Comparison of ENCODE assay signal across 8 cellular contexts in the genomic region with DNA sequence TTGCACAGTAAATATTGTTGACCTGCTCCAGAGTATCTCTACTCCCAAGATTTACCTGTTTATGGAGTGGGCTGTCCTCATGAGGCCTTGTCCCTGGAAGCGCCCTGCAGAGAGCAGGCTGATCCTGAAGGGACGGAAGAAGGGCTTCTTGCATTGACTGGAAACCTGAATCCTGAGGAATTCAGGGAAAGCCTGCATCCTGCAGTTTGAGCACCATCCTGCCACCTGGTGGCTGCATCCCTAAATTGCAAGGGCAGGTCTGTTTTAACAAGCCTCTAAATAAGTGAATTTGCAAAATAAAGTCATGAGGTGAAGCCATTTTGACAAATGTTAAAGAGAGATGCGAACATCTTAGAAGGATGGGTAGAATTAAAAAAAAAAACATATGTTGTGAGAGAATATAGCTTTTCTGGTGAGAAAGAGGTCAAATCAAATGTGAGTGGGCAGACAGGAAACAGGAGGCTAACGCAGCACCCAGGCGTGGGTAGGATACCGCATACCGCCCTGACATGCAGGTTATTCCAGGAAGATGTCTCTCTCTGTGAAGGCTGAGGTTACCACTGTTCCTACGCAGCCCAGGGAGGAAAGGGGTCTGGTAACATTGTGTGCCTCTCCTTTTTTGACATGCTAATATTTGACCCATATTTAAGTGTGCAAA.
DNase-seq lines count a peak whose midpoint lies in the region; ATAC-seq, FAIRE-seq and TF ChIP-seq lines count a peak whose summit lies in the region.

No MANE protein-coding gene starts in this region.

- DNase-seq in cardiac muscle cell (ENCODE audit: low read depth in 1 of 2, low spot score in 1 of 2), result peak; percentile 30 to 54
- no peak for DNase-seq in Right ventricle myocardium inferior (ENCODE audit: missing footprints)
- DNase-seq in SJCRH30, result peak; percentile 56 to 80
- peak; percentile 74 for DNase-seq in activated naive CD8-positive, alpha-beta T cell treated with anti-CD3 and anti-CD28 coated beads, Interleukin-2, amount 10 ng/mL, durations not matched to agents 7 days and 5 days
- peak; percentile 23 for DNase-seq in keratinocyte (ENCODE audit: low read depth, low spot score)
- DNase-seq in stimulated activated CD8-positive, alpha-beta memory T cell treated with anti-CD3 and anti-CD28 coated beads, Interleukin-15, amount 100 ng/mL, for 4 hours (ENCODE audit: low read depth in 2 of 2), result peak; percentile 41 to 53

- POLR2A ChIA-PET in activated naive CD8-positive, alpha-beta T cell treated with anti-CD3 and anti-CD28 coated beads, Interleukin-2, amount 10 ng/mL, durations not matched to agents 7 days and 5 days (lab: Charles Lee), result interaction anchor here (0.7 to 3.1 kb wide), 13 partner anchors 11 to 1013 kb away, joined by 3 to 32 read pairs (median 4); no protein-coding TSS in a partner anchor

- peaks cover 50% of the 10 kb centered on the region for H3K4me1 Mint-ChIP-seq in activated naive CD8-positive, alpha-beta T cell treated with anti-CD3 and anti-CD28 coated beads, Interleukin-2, amount 10 ng/mL, durations not matched to agents 7 days and 5 days

- H3K36me3 ChIP-seq in cardiac muscle cell (no peaks in the 10 kb centered on the region), SJCRH30 (no peaks in the 10 kb centered on the region), keratinocyte (ENCODE audit: control insufficient read depth in 2 of 2, extremely low read depth in 1 of 2, insufficient read depth in 2 of 2, low read length in 2 of 2) (no peaks in the 10 kb centered on the region)

- no peaks in the 10 kb centered on the region for H3K27me3 ChIP-seq in cardiac muscle cell
- H3K27me3 ChIP-seq in SJCRH30, result no peaks in the 10 kb centered on the region; the same call in 1 of the 2 replicates
- H3K27me3 ChIP-seq in keratinocyte (ENCODE audit: control insufficient read depth, extremely low read depth, insufficient read depth, low read length), result no peaks in the 10 kb centered on the region

- H3K4me3 ChIP-seq in cardiac muscle cell (no peak overlapping the region), SJCRH30 (no peak overlapping the region), keratinocyte (ENCODE audit: control insufficient read depth in 2 of 3, extremely low read depth in 1 of 3, insufficient read depth in 2 of 3, low read depth in 1 of 3, low read length in 3 of 3) (no peak overlapping the region)

- peak; percentile 59 for FAIRE-seq in keratinocyte (lab: Jason Lieb, UNC)

- no peak overlapping the region for H3K27ac ChIP-seq in cardiac muscle cell
- H3K27ac ChIP-seq in SJCRH30, result no peak overlapping the region
- no peak overlapping the region for H3K27ac ChIP-seq in keratinocyte (ENCODE audit: control insufficient read depth, insufficient read depth, low read length)

- intact Hi-C loops in Right ventricle myocardium inferior (cut with DNase I), result no loop called here

- H3K4me3 Mint-ChIP-seq in activated naive CD8-positive, alpha-beta T cell treated with anti-CD3 and anti-CD28 coated beads, Interleukin-2, amount 10 ng/mL, durations not matched to agents 7 days and 5 days, result peak overlapping the region; percentile 79

- peaks cover 37% of the 10 kb centered on the region for H3K36me3 Mint-ChIP-seq in activated naive CD8-positive, alpha-beta T cell treated with anti-CD3 and anti-CD28 coated beads, Interleukin-2, amount 10 ng/mL, durations not matched to agents 7 days and 5 days

- H3K9me3 ChIP-seq in cardiac muscle cell (ENCODE audit: low read depth) (no peaks in the 10 kb centered on the region), SJCRH30 (replicated peaks) (no peaks in the 10 kb centered on the region), keratinocyte (ENCODE audit: control insufficient read depth, low read depth, low read length) (no peaks in the 10 kb centered on the region)

- no peaks in the 10 kb centered on the region for H3K27me3 Mint-ChIP-seq in activated naive CD8-positive, alpha-beta T cell treated with anti-CD3 and anti-CD28 coated beads, Interleukin-2, amount 10 ng/mL, durations not matched to agents 7 days and 5 days

- TF ChIP-seq CTCF in cardiac muscle cell (IDR thresholded peaks at IDR 0.05; ENCODE audit: low read depth, low read length) (peak; percentile 56), keratinocyte (optimal IDR thresholded peaks at IDR 0.05 in 1 of 3, IDR thresholded peaks at IDR 0.05 in 1 of 3, conservative IDR thresholded peaks at IDR 0.05 in 1 of 3; ENCODE audit: extremely low read depth in 1 of 3, insufficient read depth in 2 of 3, low read length in 3 of 3) (peak; percentile 78 to 92 (median 79))

- no peaks in the 10 kb centered on the region for H3K9me1 ChIP-seq in keratinocyte (ENCODE audit: control insufficient read depth, extremely low read depth, insufficient read depth, low read length)

- no peaks in the 10 kb centered on the region for H4K20me1 ChIP-seq in keratinocyte (ENCODE audit: control insufficient read depth, extremely low read depth, insufficient read depth, low read length)

- H3K79me2 ChIP-seq in keratinocyte (ENCODE audit: control insufficient read depth, insufficient read depth, low read length), result no peaks in the 10 kb centered on the region

- peaks cover 12% of the 10 kb centered on the region for H3K9me3 Mint-ChIP-seq in activated naive CD8-positive, alpha-beta T cell treated with anti-CD3 and anti-CD28 coated beads, Interleukin-2, amount 10 ng/mL, durations not matched to agents 7 days and 5 days

- no peak overlapping the region for H2AFZ ChIP-seq in keratinocyte (ENCODE audit: control insufficient read depth, low read length)

- H3K4me1 ChIP-seq in cardiac muscle cell (ENCODE audit: low read depth) (no peaks in the 10 kb centered on the region), SJCRH30 (no peaks in the 10 kb centered on the region), keratinocyte (ENCODE audit: control insufficient read depth, extremely low read depth, insufficient read depth, low read length) (no peaks in the 10 kb centered on the region)

- ATAC-seq in Right ventricle myocardium inferior (no peak), HG03039 (IDR thresholded peaks at IDR 0.05; ENCODE audit: unreplicated experiment) (no peak), GM21737 (IDR thresholded peaks at IDR 0.05; ENCODE audit: unreplicated experiment) (no peak)
- ATAC-seq in activated naive CD8-positive, alpha-beta T cell treated with anti-CD3 and anti-CD28 coated beads, Interleukin-2, amount 10 ng/mL, durations not matched to agents 7 days and 5 days (ENCODE audit: low read depth), result peak; percentile 86

- H3K27ac Mint-ChIP-seq in activated naive CD8-positive, alpha-beta T cell treated with anti-CD3 and anti-CD28 coated beads, Interleukin-2, amount 10 ng/mL, durations not matched to agents 7 days and 5 days, result peak overlapping the region; percentile 95

- H3K4me2 ChIP-seq in keratinocyte (ENCODE audit: control insufficient read depth, extremely low read depth, insufficient read depth, low read depth, low read length), result no peak overlapping the region

- dilution Hi-C loops in keratinocyte (cut with MboI; ENCODE audit: extremely low pct_ligation_motif_present, low sequenced_read_pairs), result no loop called here

- H3K9ac ChIP-seq in keratinocyte (ENCODE audit: control insufficient read depth, extremely low read depth, insufficient read depth, low read length), result no peak overlapping the region
